9 cellular contexts compared by ENCODE assay signal in genomic region chr9:115694014-115694413, GRCh38.
DNase-seq lines count a peak whose midpoint lies in the region; ATAC-seq and TF ChIP-seq lines count a peak whose summit lies in the region.
"Had no signal": no experiment of that assay in that cellular context is flagged by ENCODE, and none has a peak within 500 bp of the region (broad histone marks: within the 10 kb centered on the region; RNA-seq: fewer than 3 reads in every experiment).

No MANE protein-coding gene starts in this region.

- H3K9ac ChIP-seq in SK-N-MC (ENCODE audit: insufficient read length): no peak overlapping the region

- H3K27me3 Mint-ChIP-seq in HFFc6 (ENCODE audit: insufficient read depth) (no peaks in the 10 kb centered on the region), T-cell (peaks cover 0 to 7% of the 10 kb centered on the region in 2 donors)

- intact Hi-C loops in gastrocnemius medialis (cut with DNase I; ENCODE audit: low total_unique reads): loop anchor here (5.0 to 10.0 kb wide), 2 partner anchors 99 to 798 kb away; no protein-coding TSS in a partner anchor

- no peaks in the 10 kb centered on the region for H3K4me1 ChIP-seq in gastroesophageal sphincter
- H3K4me1 ChIP-seq in gastrocnemius medialis: no peaks in the 10 kb centered on the region
- no peaks in the 10 kb centered on the region for H3K4me1 ChIP-seq in Peyer's patch

- TF ChIP-seq CTCF in HFFc6 (IDR thresholded peaks at IDR 0.05): peak; percentile 84
- TF ChIP-seq CTCF in gastroesophageal sphincter (IDR thresholded peaks at IDR 0.05): peak in 2 of 4 experiments; percentile 5 to 24
- TF ChIP-seq CTCF in gastrocnemius medialis (IDR thresholded peaks at IDR 0.05 in 4 of 5, conservative IDR thresholded peaks at IDR 0.05 in 1 of 5): no peak
- peak in 1 of 6 experiments; percentile 25 for TF ChIP-seq CTCF in Peyer's patch (IDR thresholded peaks at IDR 0.05)

- H3K9me3 ChIP-seq in SK-N-MC (ENCODE audit: low read depth, low read length) (no peaks in the 10 kb centered on the region; the same call in 1 of the 2 replicates), gastroesophageal sphincter (no peaks in the 10 kb centered on the region), gastrocnemius medialis (no peaks in the 10 kb centered on the region), Peyer's patch (no peaks in the 10 kb centered on the region)

- ATAC-seq in gastroesophageal sphincter: peak; percentile 73
- peak; percentile 65 to 74 for ATAC-seq in gastrocnemius medialis
- no peak for ATAC-seq in GM18868 (IDR thresholded peaks at IDR 0.05; ENCODE audit: unreplicated experiment)
- ATAC-seq in T-cell (replicated peaks in 1 of 4): no peak

- in situ Hi-C loops in gastrocnemius medialis (cut with MboI; ENCODE audit: low sequenced_read_pairs in 4 of 4): no loop called here

- H3K4me1 Mint-ChIP-seq in HFFc6 (ENCODE audit: low read depth): peaks cover 62% of the 10 kb centered on the region
- H3K4me1 Mint-ChIP-seq in T-cell: no peaks in the 10 kb centered on the region
- H3K4me1 Mint-ChIP-seq: central memory CD8-positive, alpha-beta T cell had no signal

- POLR2A ChIA-PET in T-cell (lab: Charles Lee): no interaction called here

- H3K27me3 ChIP-seq in gastroesophageal sphincter (no peaks in the 10 kb centered on the region), gastrocnemius medialis (no peaks in the 10 kb centered on the region), Peyer's patch (no peaks in the 10 kb centered on the region)

- H3K9me3 Mint-ChIP-seq in HFFc6 (no peaks in the 10 kb centered on the region), T-cell (peaks cover 0 to 6% (median 0%) of the 10 kb centered on the region in 3 donors)

- peak; percentile 86 for DNase-seq in HFFc6
- no peak for DNase-seq in SK-N-MC (ENCODE audit: low read depth, low spot score)
- peak in 1 of 2 donors; percentile 25 for DNase-seq in gastrocnemius medialis
- DNase-seq in activated CD4-positive, CD25-positive, alpha-beta regulatory T cell (lab: John Stamatoyannopoulos, UW): no peak
- no peak for DNase-seq in Peyer's patch
- DNase-seq in T-cell: no peak

- H3K36me3 ChIP-seq in SK-N-MC (ENCODE audit: insufficient read depth, low read length): peaks cover 8% of the 10 kb centered on the region; the same call in 1 of the 2 replicates
- no peaks in the 10 kb centered on the region for H3K36me3 ChIP-seq in gastroesophageal sphincter
- no peaks in the 10 kb centered on the region for H3K36me3 ChIP-seq in gastrocnemius medialis
- H3K36me3 ChIP-seq in Peyer's patch: no peaks in the 10 kb centered on the region

- TF ChIP-seq EP300 in gastroesophageal sphincter (IDR thresholded peaks at IDR 0.05): no peak

- CTCF ChIA-PET in T-cell (lab: Charles Lee): no interaction called here

- no peak overlapping the region for H3K4me3 Mint-ChIP-seq in HFFc6
- no peak overlapping the region for H3K4me3 Mint-ChIP-seq in T-cell
- H3K4me3 Mint-ChIP-seq: central memory CD8-positive, alpha-beta T cell had no signal

- H3K27ac Mint-ChIP-seq in HFFc6: peak overlapping the region; percentile 41
- no peak overlapping the region for H3K27ac Mint-ChIP-seq in T-cell

- H3K36me3 Mint-ChIP-seq in HFFc6 (ENCODE audit: low read depth) (no peaks in the 10 kb centered on the region), T-cell (no peaks in the 10 kb centered on the region)

- H3K4me3 ChIP-seq in SK-N-MC (no peak overlapping the region), gastroesophageal sphincter (no peak overlapping the region), gastrocnemius medialis (no peak overlapping the region), Peyer's patch (no peak overlapping the region)

- H3K27ac ChIP-seq in SK-N-MC (peak overlapping the region; percentile 43; the same call in 1 of the 2 replicates), gastroesophageal sphincter (no peak overlapping the region), gastrocnemius medialis (no peak overlapping the region), Peyer's patch (no peak overlapping the region)

- 33 to 75% methylated on average over 1 to 2 of the region's 2 CpGs for WGBS in gastroesophageal sphincter (ENCODE audit: low coverage in 1 of 2), 2 donors

- no peak for TF ChIP-seq POLR2A in gastroesophageal sphincter (IDR thresholded peaks at IDR 0.05)
- no peak for TF ChIP-seq POLR2A in gastrocnemius medialis (IDR thresholded peaks at IDR 0.05)
- TF ChIP-seq POLR2A in Peyer's patch (IDR thresholded peaks at IDR 0.05): no peak

Comparison
In these comparisons a context has a peak if more than half of its experiments do, and no peak if none do; other contexts are left out.
1. ATAC-seq: peak in gastroesophageal sphincter (single experiment) and gastrocnemius medialis (2 of 2); none in GM18868 (single experiment) and T-cell (0 of 4).